In genomic region chr1:1340791-1341548, GRCh38 we compare ENCODE assay signal across 28 cellular contexts. TPM values are rescaled to one million over a fixed set of nuclear protein-coding genes. Genes with fewer than 3 reads are reported as not detected.
DNase-seq lines count a peak whose midpoint lies in the region; ATAC-seq and TF ChIP-seq lines count a peak whose summit lies in the region.
"Had no signal": no experiment of that assay in that cellular context is flagged by ENCODE, and none has a peak within 500 bp of the region (broad histone marks: within the 10 kb centered on the region; RNA-seq: fewer than 3 reads in every experiment).

No MANE protein-coding gene starts in this region.

- H3K23ac ChIP-seq in trophoblast cell (ENCODE audit: low read length): no peak overlapping the region

- no peaks in the 10 kb centered on the region for H3K27me3 Mint-ChIP-seq in WTC11 (ENCODE audit: low read depth)
- peaks cover 11% of the 10 kb centered on the region for H3K27me3 Mint-ChIP-seq in glutamatergic neuron (ENCODE audit: unreplicated experiment)
- H3K27me3 Mint-ChIP-seq: CD4-positive, alpha-beta memory T cell had no signal

- H2AK5ac ChIP-seq in trophoblast cell (ENCODE audit: low read length): no peak overlapping the region

- H2BK12ac ChIP-seq in trophoblast cell (ENCODE audit: low read length): no peak overlapping the region

- H4K91ac ChIP-seq in trophoblast cell (ENCODE audit: low read depth, low read length): no peak overlapping the region

- H3K36me3 Mint-ChIP-seq in WTC11: peaks cover 17% of the 10 kb centered on the region
- H3K36me3 Mint-ChIP-seq in glutamatergic neuron (ENCODE audit: unreplicated experiment): no peaks in the 10 kb centered on the region

- no peak overlapping the region for H3K4me3 ChIP-seq in HEK293 (ENCODE audit: low read depth, low read length)
- H3K4me3 ChIP-seq in trophoblast cell (ENCODE audit: low read depth, low read length): peak overlapping the region; percentile 27
- H3K4me3 ChIP-seq: A549, MG63, SJSA1 had no signal

- H2AFZ ChIP-seq in trophoblast cell (ENCODE audit: insufficient read depth, low read length, poor library complexity): no peak overlapping the region

- H3K9me3 Mint-ChIP-seq in WTC11 (peaks cover 8% of the 10 kb centered on the region), glutamatergic neuron (ENCODE audit: unreplicated experiment) (peaks cover 9% of the 10 kb centered on the region)
- H3K9me3 Mint-ChIP-seq: CD4-positive, alpha-beta memory T cell; HFFc6 had no signal

- no peaks in the 10 kb centered on the region for H3K9me3 ChIP-seq in HEK293 (ENCODE audit: control insufficient read depth, insufficient read depth, low read depth, low read length)
- peaks cover 13% of the 10 kb centered on the region for H3K9me3 ChIP-seq in trophoblast cell (ENCODE audit: insufficient read depth, low read depth, low read length)
- H3K9me3 ChIP-seq: A549, Caco-2, MG63, SJSA1 had no signal

- CTCF ChIA-PET in HEK293 (lab: Yijun Ruan, JAX): no interaction called here
- CTCF ChIA-PET in WTC11 (lab: Charles Lee): interaction anchor here (1.0 kb wide), 1 partner anchor 13 kb away, joined by 3 read pairs; no protein-coding TSS in a partner anchor

- no peak overlapping the region for H2BK5ac ChIP-seq in trophoblast cell (ENCODE audit: low read depth, low read length, poor library complexity)

- no peak for DNase-seq in WTC11 (ENCODE audit: low spot score)
- no peak for DNase-seq in glutamatergic neuron
- DNase-seq in trophoblast cell: no peak
- no peak for DNase-seq in UCSD-AML1 (lab: John Stamatoyannopoulos, UW; ENCODE audit: unreplicated experiment)
- DNase-seq in SKM-1 (lab: John Stamatoyannopoulos, UW; ENCODE audit: unreplicated experiment): no peak
- DNase-seq in iPS-NIHi7 (ENCODE audit: extremely low spot score): no peak
- DNase-seq: C1 segment of cervical spinal cord; Caco-2; DMS 273 treated with DMSO at 0.1 percent for 48 hours; DMS79; EL; GDM1; HFFc6; KG1; MG63; NCI-H1105 treated with DMSO at 0.1 percent for 48 hours; NCI-H146; NCI-H2029; NCI-H446; NCI-H524 treated with DMSO at 0.1 percent for 48 hours; NCI-H774; NK-92 treated with Interleukin-12 subunit alpha and Interleukin-12 subunit beta, amount 100 ng/mL, for 24 hours; PC-3 had no signal

- H3K9ac ChIP-seq in trophoblast cell (ENCODE audit: low read length): no peak overlapping the region

- no peak overlapping the region for H3K4me2 ChIP-seq in trophoblast cell (ENCODE audit: low read length)
- H3K4me2 ChIP-seq: A549 had no signal

- ATAC-seq in WTC11: no peak
- ATAC-seq: A549, PC-3, Right ventricle myocardium inferior had no signal

- H3K4ac ChIP-seq in trophoblast cell (ENCODE audit: low read depth, low read length): no peak overlapping the region

- H3K18ac ChIP-seq in trophoblast cell (ENCODE audit: low read length): no peak overlapping the region

- peaks cover 1% of the 10 kb centered on the region for H3K79me2 ChIP-seq in trophoblast cell (ENCODE audit: control insufficient read depth, insufficient read depth, low read length, poor library complexity)

- H3K27ac ChIP-seq in HEK293 (ENCODE audit: extremely low read depth, low read depth, low read length) (no peak overlapping the region), trophoblast cell (ENCODE audit: low read depth, low read length) (no peak overlapping the region)
- H3K27ac ChIP-seq: A549, SJSA1 had no signal

- POLR2A ChIA-PET in HEK293 (lab: Yijun Ruan, JAX): no interaction called here
- POLR2A ChIA-PET in WTC11 (lab: Charles Lee): no interaction called here

- no peak overlapping the region for H3K27ac Mint-ChIP-seq in WTC11
- H3K27ac Mint-ChIP-seq in glutamatergic neuron (ENCODE audit: unreplicated experiment): peak overlapping the region; percentile 62
- H3K27ac Mint-ChIP-seq: HFFc6 had no signal

- H3K27me3 ChIP-seq in trophoblast cell (ENCODE audit: insufficient read depth, low read length): no peaks in the 10 kb centered on the region
- H3K27me3 ChIP-seq: MG63, SJSA1 had no signal

- no peak overlapping the region for H3K4me3 Mint-ChIP-seq in WTC11
- no peak overlapping the region for H3K4me3 Mint-ChIP-seq in glutamatergic neuron (ENCODE audit: unreplicated experiment)
- H3K4me3 Mint-ChIP-seq: CD4-positive, alpha-beta memory T cell; HFFc6 had no signal

- WGBS in trophoblast cell (ENCODE audit: extremely low coverage, insufficient coverage, insufficient read length): no CpG with 5 or more reads among the region's 36 CpGs

- H3K4me1 Mint-ChIP-seq in WTC11 (no peaks in the 10 kb centered on the region), glutamatergic neuron (ENCODE audit: low read depth, unreplicated experiment) (no peaks in the 10 kb centered on the region)

- H4K12ac ChIP-seq in trophoblast cell (ENCODE audit: low read depth, low read length): no peak overlapping the region

- H3K36me3 ChIP-seq in HEK293 (ENCODE audit: control insufficient read depth in 2 of 2, insufficient read depth in 1 of 2, low read length in 2 of 2) (peaks cover 0 to 73% of the 10 kb centered on the region in 2 experiments; a peak in 2 of 3 replicates), trophoblast cell (ENCODE audit: control insufficient read depth in 1 of 2, insufficient read depth in 2 of 2, low read length in 2 of 2) (peaks cover 56 to 58% of the 10 kb centered on the region in 2 experiments)

- H2BK120ac ChIP-seq in trophoblast cell (ENCODE audit: insufficient read depth, low read length, poor library complexity): no peak overlapping the region

- H3K14ac ChIP-seq in trophoblast cell (ENCODE audit: low read length): no peak overlapping the region

- no peaks in the 10 kb centered on the region; the same call in 1 of the 2 replicates for H3K4me1 ChIP-seq in HEK293 (ENCODE audit: control insufficient read depth, insufficient read depth, low read length)
- H3K4me1 ChIP-seq in trophoblast cell (ENCODE audit: control insufficient read depth in 1 of 2, insufficient read depth in 2 of 2, low read length in 2 of 2): peaks cover 2 to 9% of the 10 kb centered on the region in 2 experiments

- H4K8ac ChIP-seq in trophoblast cell (ENCODE audit: low read depth, low read length): no peak overlapping the region

- no peaks in the 10 kb centered on the region for H3K79me1 ChIP-seq in trophoblast cell (ENCODE audit: low read length)

- TF ChIP-seq CTCF in HEK293 (tag by site-specific recombination; IDR thresholded peaks at IDR 0.05) (no peak), WTC11 (IDR thresholded peaks at IDR 0.05) (no peak), glutamatergic neuron (IDR thresholded peaks at IDR 0.05; ENCODE audit: partially characterized antibody, unreplicated experiment) (no peak)

TF ChIP-seq in HEK293, 187 proteins besides CTCF, POLR2A, EP300 and RAD21 (continues in another document):
- TF ChIP-seq PATZ1 (tag by site-specific recombination; IDR thresholded peaks at IDR 0.05) (no peak), SALL2 (tag by site-specific recombination; IDR thresholded peaks at IDR 0.05; ENCODE audit: borderline replicate concordance) (no peak)

TF ChIP-seq in WTC11, 78 proteins besides CTCF, POLR2A, EP300 and RAD21 (continues in another document):
- TF ChIP-seq TEAD4 (CRISPR knock-in tag; IDR thresholded peaks at IDR 0.05): 0 out of 2 replicates have a peak, but pooled peaks have one; percentile 36
- TF ChIP-seq FOXP1 (CRISPR knock-in tag; IDR thresholded peaks at IDR 0.05; ENCODE audit: borderline replicate concordance): 0 out of 2 replicates have a peak, but pooled peaks have one; percentile 27
- TF ChIP-seq ZNF219 (CRISPR knock-in tag; IDR thresholded peaks at IDR 0.05; ENCODE audit: borderline replicate concordance): no peak
- no peak for TF ChIP-seq ERG (CRISPR knock-in tag; IDR thresholded peaks at IDR 0.05)
- TF ChIP-seq ATF6 (CRISPR knock-in tag; IDR thresholded peaks at IDR 0.05): no peak

RNA-seq across cellular contexts. Expression of gene DVL1, which starts 8.2 kb away (rescaled TPM):
- total RNA-seq in WTC11 (2021): 74.1 to 91.4 TPM (median 77.3 TPM) in 3 replicates
- total RNA-seq in glutamatergic neuron (ENCODE audit: unreplicated experiment): 124 TPM
- polyA plus RNA-seq in trophoblast cell (2013): 49.5 and 53.4 TPM in 2 replicates

RNA-seq across cellular contexts. Expression of gene TAS1R3, which starts 9.9 kb away (rescaled TPM):
- total RNA-seq in WTC11 (2021) (0.18 to 0.22 TPM (median 0.21 TPM) in 3 replicates), glutamatergic neuron (ENCODE audit: unreplicated experiment) (1.3 TPM)
- polyA plus RNA-seq in trophoblast cell (2013): 0.17 and 0.21 TPM in 2 replicates

RNA-seq across cellular contexts. Expression of gene CPTP, which starts 16.4 kb away (rescaled TPM):
- total RNA-seq in WTC11 (2021) (10.3 to 14.4 TPM (median 12.3 TPM) in 3 replicates), glutamatergic neuron (ENCODE audit: unreplicated experiment) (18.7 TPM)
- polyA plus RNA-seq in trophoblast cell (2013): 20.9 and 21.3 TPM in 2 replicates

RNA-seq across cellular contexts. Expression of gene INTS11, which starts 16.5 kb away (rescaled TPM):
- 144 to 170 TPM (median 160 TPM) in 3 replicates for total RNA-seq in WTC11 (2021)
- 147 TPM for total RNA-seq in glutamatergic neuron (ENCODE audit: unreplicated experiment)
- 86.5 and 92.0 TPM in 2 replicates for polyA plus RNA-seq in trophoblast cell (2013)

RNA-seq across cellular contexts. Expression of gene MXRA8, which starts 17.4 kb away (rescaled TPM):
- total RNA-seq in WTC11 (2021) (6.7 to 11.2 TPM (median 10.7 TPM) in 3 replicates), glutamatergic neuron (ENCODE audit: unreplicated experiment) (7.7 TPM)
- polyA plus RNA-seq in trophoblast cell (2013): 198 and 200 TPM in 2 replicates

Comparison
In these comparisons a context has a peak if more than half of its experiments do, and no peak if none do; other contexts are left out.
1. Of the 8 proteins assayed by ChIP-seq in both HEK293 and WTC11: peak only in HEK293: none; only in WTC11: ZNF121; in both: none; in neither: 7.